ENCODE assay signal across 12 cellular contexts in genomic region chr10:114681542-114681941, GRCh38. TPM values are rescaled to one million over a fixed set of nuclear protein-coding genes. Genes with fewer than 3 reads are reported as not detected.
DNase-seq lines count a peak whose midpoint lies in the region; ATAC-seq and TF ChIP-seq lines count a peak whose summit lies in the region.
"Had no signal": no experiment of that assay in that cellular context is flagged by ENCODE, and none has a peak within 500 bp of the region (broad histone marks: within the 10 kb centered on the region; RNA-seq: fewer than 3 reads in every experiment).

No MANE protein-coding gene starts in this region.

- H3K27ac ChIP-seq in SK-N-SH (ENCODE audit: low read depth in 2 of 2, low read length in 1 of 2), result no peak overlapping the region; a peak in 1 of 4 replicates
- H3K27ac ChIP-seq in fibroblast of lung (ENCODE audit: insufficient read depth, low read length), result no peak overlapping the region
- H3K27ac ChIP-seq: spleen had no signal

- H3K4me3 Mint-ChIP-seq in activated T-cell treated with anti-CD3 and anti-CD28 coated beads, Interleukin-2, amount 50 U/mL, for 4 hours, result no peak overlapping the region
- H3K4me3 Mint-ChIP-seq: T-cell had no signal

- H3F3A ChIP-seq in SK-N-SH (replicated peaks; ENCODE audit: insufficient read depth), result peaks cover 26% of the 10 kb centered on the region

- no peaks in the 10 kb centered on the region for H3K9me3 Mint-ChIP-seq in activated T-cell treated with anti-CD3 and anti-CD28 coated beads, Interleukin-2, amount 50 U/mL, for 4 hours
- H3K9me3 Mint-ChIP-seq: T-cell had no signal

- no peak for TF ChIP-seq RAD21 in SK-N-SH (IDR thresholded peaks at IDR 0.05; ENCODE audit: low read length)

- H3K36me3 Mint-ChIP-seq in activated T-cell treated with anti-CD3 and anti-CD28 coated beads, Interleukin-2, amount 50 U/mL, for 4 hours (ENCODE audit: insufficient read depth), result no peaks in the 10 kb centered on the region
- H3K36me3 Mint-ChIP-seq: T-cell had no signal

- no peaks in the 10 kb centered on the region for H3K9me3 ChIP-seq in SK-N-SH
- no peaks in the 10 kb centered on the region for H3K9me3 ChIP-seq in fibroblast of lung (ENCODE audit: control insufficient read depth, insufficient read depth, low read depth, low read length)
- H3K9me3 ChIP-seq: spleen had no signal

- ATAC-seq in activated T-cell treated with anti-CD3 and anti-CD28 coated beads, Interleukin-2, amount 50 U/mL, for 4 hours, result no peak
- no peak for ATAC-seq in HG02571 (IDR thresholded peaks at IDR 0.05; ENCODE audit: unreplicated experiment)
- ATAC-seq: T-cell had no signal

- H2AFZ ChIP-seq in SK-N-SH (ENCODE audit: low read depth) (no peak overlapping the region), fibroblast of lung (ENCODE audit: low read length) (peak overlapping the region; percentile 25)

- H3K4me1 ChIP-seq in SK-N-SH (ENCODE audit: control insufficient read depth in 1 of 2, insufficient read depth in 2 of 2, low read depth in 1 of 2, low read length in 1 of 2) (peaks cover 25 to 34% of the 10 kb centered on the region in 2 experiments; a peak in 3 of 4 replicates), fibroblast of lung (ENCODE audit: control insufficient read depth, extremely low read depth, insufficient read depth, low read length) (peaks cover 13% of the 10 kb centered on the region)

- H3K9me2 ChIP-seq in SK-N-SH, result no peaks in the 10 kb centered on the region

- H3K79me2 ChIP-seq in SK-N-SH (ENCODE audit: insufficient read depth) (no peaks in the 10 kb centered on the region; the same call in 1 of the 2 replicates), fibroblast of lung (ENCODE audit: control insufficient read depth, insufficient read depth, low read length) (no peaks in the 10 kb centered on the region)

- H3K4me3 ChIP-seq in SK-N-SH (ENCODE audit: low read depth in 2 of 2, low read length in 1 of 2) (no peak overlapping the region), fibroblast of lung (replicated peaks in 1 of 4; ENCODE audit: control extremely low read depth in 1 of 4, insufficient read depth in 1 of 4, low read depth in 3 of 4, low read length in 4 of 4) (no peak overlapping the region)
- H3K4me3 ChIP-seq: spleen had no signal

- CTCF ChIA-PET in SK-N-SH (lab: Yijun Ruan, JAX), result interaction anchor here (1.0 kb wide), 1 partner anchor 22 kb away, joined by 7 read pairs; no protein-coding TSS in a partner anchor

- DNase-seq in LHCN-M2 (ENCODE audit: low read depth) (peak; percentile 81), SK-N-SH (no peak), fibroblast of lung (ENCODE audit: low read depth in 2 of 2) (peak in 1 of 2 donors; percentile 62), renal cortical epithelial cell (ENCODE audit: low read depth) (peak; percentile 86)
- no peak for DNase-seq in activated CD4-positive, alpha-beta T cell treated with anti-CD3 and anti-CD28 coated beads for 1 hour
- no peak for DNase-seq in activated T-cell treated with anti-CD3 and anti-CD28 coated beads, Interleukin-2, amount 50 U/mL, for 4 hours
- no peak for DNase-seq in activated effector memory CD4-positive, alpha-beta T cell treated with Interleukin-2 at 50 U/mL for 16 hours
- DNase-seq: aorta, NCI-H510A, spleen, T-cell had no signal

- H3K4me2 ChIP-seq in SK-N-SH (peak overlapping the region; percentile 48; the same call in 1 of the 2 replicates), fibroblast of lung (ENCODE audit: extremely low read depth, insufficient read depth, low read length) (no peak overlapping the region)

- H4K20me1 ChIP-seq in SK-N-SH (ENCODE audit: insufficient read depth) (no peaks in the 10 kb centered on the region), fibroblast of lung (ENCODE audit: control insufficient read depth, extremely low read depth, insufficient read depth, low read length) (no peaks in the 10 kb centered on the region)

- H3K9ac ChIP-seq in SK-N-SH (no peak overlapping the region), fibroblast of lung (ENCODE audit: insufficient read depth, low read length) (no peak overlapping the region)

- TF ChIP-seq EP300 in SK-N-SH (IDR thresholded peaks at IDR 0.05; ENCODE audit: borderline replicate concordance in 1 of 2, low read depth in 1 of 2, low read length in 1 of 2), result 0 out of 4 replicates have a peak, but pooled peaks of 1 of the 2 experiments have one; percentile 7

- TF ChIP-seq CTCF in SK-N-SH (IDR thresholded peaks at IDR 0.05) (no peak), fibroblast of lung (conservative IDR thresholded peaks at IDR 0.05 in 1 of 2, IDR thresholded peaks at IDR 0.05 in 1 of 2; ENCODE audit: low read depth in 1 of 2, low read length in 2 of 2) (no peak)

- no peaks in the 10 kb centered on the region for H3K4me1 Mint-ChIP-seq in activated T-cell treated with anti-CD3 and anti-CD28 coated beads, Interleukin-2, amount 50 U/mL, for 4 hours (ENCODE audit: low read depth)
- H3K4me1 Mint-ChIP-seq: T-cell had no signal

- WGBS in SK-N-SH (ENCODE audit: low lambda C conversion rate), result 50% methylated on average over 5 of the region's 5 CpGs

- H3K27me3 ChIP-seq in SK-N-SH (ENCODE audit: insufficient read depth) (no peaks in the 10 kb centered on the region), fibroblast of lung (ENCODE audit: control insufficient read depth, insufficient read depth, low read length) (no peaks in the 10 kb centered on the region)

- H3K27me3 Mint-ChIP-seq in activated T-cell treated with anti-CD3 and anti-CD28 coated beads, Interleukin-2, amount 50 U/mL, for 4 hours (ENCODE audit: low read depth), result no peaks in the 10 kb centered on the region

- H3K36me3 ChIP-seq in SK-N-SH (replicated peaks in 1 of 2; ENCODE audit: control insufficient read depth in 1 of 2, insufficient read depth in 2 of 2, low read length in 1 of 2) (no peaks in the 10 kb centered on the region), fibroblast of lung (ENCODE audit: control insufficient read depth, insufficient read depth, low read length) (no peaks in the 10 kb centered on the region)
- H3K36me3 ChIP-seq: spleen had no signal

- POLR2A ChIA-PET in SK-N-SH (lab: Yijun Ruan, JAX), result no interaction called here

TF ChIP-seq in SK-N-SH, 30 proteins besides CTCF, POLR2A, EP300 and RAD21:
- TF ChIP-seq GATA2 (CRISPR knock-in tag; IDR thresholded peaks at IDR 0.05) (no peak), MEF2A (IDR thresholded peaks at IDR 0.05; ENCODE audit: borderline replicate concordance, low read depth) (no peak), SMC3 (IDR thresholded peaks at IDR 0.05; ENCODE audit: low read depth, low read length) (no peak), USF1 (IDR thresholded peaks at IDR 0.05; ENCODE audit: borderline replicate concordance, low read depth) (no peak), MAX (IDR thresholded peaks at IDR 0.05; ENCODE audit: low read depth) (0 out of 2 replicates have a peak, but pooled peaks have one; percentile 8), FOSL2 (IDR thresholded peaks at IDR 0.05; ENCODE audit: borderline replicate concordance, low read depth) (peak; percentile 35; the same call in 1 of the 2 replicates), CHD2 (IDR thresholded peaks at IDR 0.05; ENCODE audit: low read length, partially characterized antibody) (no peak), FOXM1 (IDR thresholded peaks at IDR 0.05; ENCODE audit: low read depth) (no peak), TCF12 (IDR thresholded peaks at IDR 0.05) (peak; percentile 42), FOXJ3 (CRISPR knock-in tag; IDR thresholded peaks at IDR 0.05) (no peak), RFX5 (IDR thresholded peaks at IDR 0.05; ENCODE audit: low read length) (no peak)

RNA-seq across cellular contexts. Expression of gene ABLIM1, which starts 23.5 kb away (rescaled TPM):
- 0.26 and 0.69 TPM in 2 replicates for total RNA-seq in LHCN-M2 (2014; rRNA removed)
- 2.9 TPM for polyA plus RNA-seq in LHCN-M2 (2012)
- polyA plus RNA-seq in SK-N-SH (2012; rRNA removed), result 16.1 and 24.9 TPM in 2 replicates
- 13.0 and 19.7 TPM in 2 replicates for polyA plus RNA-seq in SK-N-SH (2012; cell fraction: cytosol; rRNA removed)
- polyA plus RNA-seq in SK-N-SH (2012; cell fraction: nucleus; rRNA removed), result 21.3 and 27.5 TPM in 2 replicates
- total RNA-seq in fibroblast of lung, result 4.9 and 5.3 TPM in 2 replicates
- 13.6 and 14.0 TPM in 2 replicates for polyA plus RNA-seq in fibroblast of lung
- polyA plus RNA-seq in fibroblast of lung (2012), result 5.0 and 7.8 TPM in 2 replicates
- polyA minus RNA-seq in fibroblast of lung (ENCODE audit: low replicate concordance), result 24.8 and 51.0 TPM in 2 replicates
- total RNA-seq in renal cortical epithelial cell, result 31.1 and 77.4 TPM in 2 replicates
- 10 to 100 TPM; 68.1 to 83.2 (median 76.2) TPM for total RNA-seq in activated T-cell treated with anti-CD3 and anti-CD28 coated beads, Interleukin-2, amount 50 U/mL, for 4 hours

Comparison
In these comparisons a context has a peak if more than half of its experiments do, and no peak if none do; other contexts are left out.
1. DNase-seq: peak in LHCN-M2 (single experiment) and renal cortical epithelial cell (single experiment); none in SK-N-SH (single experiment), activated CD4-positive, alpha-beta T cell treated with anti-CD3 and anti-CD28 coated beads for 1 hour (single experiment), activated T-cell treated with anti-CD3 and anti-CD28 coated beads, Interleukin-2, amount 50 U/mL, for 4 hours (single experiment) and activated effector memory CD4-positive, alpha-beta T cell treated with Interleukin-2 at 50 U/mL for 16 hours (single experiment).